In genomic region chr18:354456-354855, GRCh38 we compare ENCODE assay signal across 19 cellular contexts.
DNase-seq lines count a peak whose midpoint lies in the region; ATAC-seq and TF ChIP-seq lines count a peak whose summit lies in the region.
"Had no signal": no experiment of that assay in that cellular context is flagged by ENCODE, and none has a peak within 500 bp of the region (broad histone marks: within the 10 kb centered on the region; RNA-seq: fewer than 3 reads in every experiment).

No MANE protein-coding gene starts in this region.

- H3K27ac Mint-ChIP-seq in activated CD8-positive, alpha-beta T cell treated with anti-CD3 and anti-CD28 coated beads, Interleukin-2, amount 10 ng/mL, durations not matched to agents 7 days and 5 days: no peak overlapping the region

- no peak for TF ChIP-seq CTCF in foreskin fibroblast (IDR thresholded peaks at IDR 0.05; ENCODE audit: low read depth, low read length)

- POLR2A ChIA-PET in activated CD8-positive, alpha-beta T cell treated with anti-CD3 and anti-CD28 coated beads, Interleukin-2, amount 10 ng/mL, durations not matched to agents 7 days and 5 days (lab: Charles Lee): no interaction called here

- ATAC-seq in SK-N-SH treated with all-trans-retinoic acid at 6 μM for 48 hours: peak; percentile 43; the same call in 1 of the 3 replicates
- peak; percentile 82 for ATAC-seq in sciatic nerve
- no peak for ATAC-seq in activated CD8-positive, alpha-beta T cell treated with anti-CD3 and anti-CD28 coated beads, Interleukin-2, amount 10 ng/mL, durations not matched to agents 7 days and 5 days

- DNase-seq in EH (ENCODE audit: low read depth) (peak; percentile 25), foreskin fibroblast (peak; percentile 28 to 69), sciatic nerve (ENCODE audit: low spot score) (no peak), SIG-M5 (lab: John Stamatoyannopoulos, UW) (no peak), NCI-H69 (lab: John Stamatoyannopoulos, UW) (no peak), NCI-H1436 treated with DMSO at 0.1 percent for 48 hours (lab: John Stamatoyannopoulos, UW) (no peak)
- no peak for DNase-seq in activated CD8-positive, alpha-beta T cell treated with anti-CD3 and anti-CD28 coated beads, Interleukin-2, amount 10 ng/mL, durations not matched to agents 7 days and 5 days
- DNase-seq: ACHN; CD8-positive, alpha-beta memory T cell; H9; MV-4-11; NCI-H1417 treated with DMSO at 0.1 percent for 48 hours; NCI-H2081 treated with DMSO at 0.1 percent for 48 hours; NCI-H2227 treated with DMSO at 0.1 percent for 48 hours; NCI-H524 treated with DMSO at 0.1 percent for 48 hours; RPMI8226 had no signal

- H3K4me3 ChIP-seq in foreskin fibroblast (ENCODE audit: low read depth in 1 of 2, low read length in 2 of 2): peak overlapping the region in 1 of 2 donors; percentile 5
- H3K4me3 ChIP-seq: BLaER1, SJSA1 had no signal

- intact Hi-C loops in sciatic nerve (cut with DNase I): no loop called here

- H3K27me3 Mint-ChIP-seq in activated CD8-positive, alpha-beta T cell treated with anti-CD3 and anti-CD28 coated beads, Interleukin-2, amount 10 ng/mL, durations not matched to agents 7 days and 5 days (ENCODE audit: low read depth): peaks cover 16% of the 10 kb centered on the region

- H3K4me3 Mint-ChIP-seq in activated CD8-positive, alpha-beta T cell treated with anti-CD3 and anti-CD28 coated beads, Interleukin-2, amount 10 ng/mL, durations not matched to agents 7 days and 5 days: no peak overlapping the region
- H3K4me3 Mint-ChIP-seq: CD8-positive, alpha-beta memory T cell; H9 had no signal

- no peaks in the 10 kb centered on the region for H3K9me3 Mint-ChIP-seq in activated CD8-positive, alpha-beta T cell treated with anti-CD3 and anti-CD28 coated beads, Interleukin-2, amount 10 ng/mL, durations not matched to agents 7 days and 5 days (ENCODE audit: insufficient read depth)
- H3K9me3 Mint-ChIP-seq: CD8-positive, alpha-beta memory T cell; H9 had no signal

- no peaks in the 10 kb centered on the region for H3K36me3 Mint-ChIP-seq in activated CD8-positive, alpha-beta T cell treated with anti-CD3 and anti-CD28 coated beads, Interleukin-2, amount 10 ng/mL, durations not matched to agents 7 days and 5 days (ENCODE audit: low read depth)
- H3K36me3 Mint-ChIP-seq: CD8-positive, alpha-beta memory T cell had no signal

- no peaks in the 10 kb centered on the region for H3K4me1 Mint-ChIP-seq in activated CD8-positive, alpha-beta T cell treated with anti-CD3 and anti-CD28 coated beads, Interleukin-2, amount 10 ng/mL, durations not matched to agents 7 days and 5 days (ENCODE audit: low read depth)
- H3K4me1 Mint-ChIP-seq: CD8-positive, alpha-beta memory T cell had no signal

- CTCF ChIA-PET in activated CD8-positive, alpha-beta T cell treated with anti-CD3 and anti-CD28 coated beads, Interleukin-2, amount 10 ng/mL, durations not matched to agents 7 days and 5 days (lab: Charles Lee): no interaction called here

TF ChIP-seq in SK-N-SH treated with all-trans-retinoic acid at 6 μM for 48 hours, 23 proteins besides CTCF, POLR2A, EP300 and RAD21:
- no peak for TF ChIP-seq POU6F1 (CRISPR knock-in tag; IDR thresholded peaks at IDR 0.05; ENCODE audit: borderline replicate concordance, low read depth)
- TF ChIP-seq RARB (CRISPR knock-in tag; IDR thresholded peaks at IDR 0.05): no peak
- TF ChIP-seq ESRRG (CRISPR knock-in tag; IDR thresholded peaks at IDR 0.05): no peak
- TF ChIP-seq PPARA (CRISPR knock-in tag; IDR thresholded peaks at IDR 0.05; ENCODE audit: borderline replicate concordance): no peak
- TF ChIP-seq TCF4 (CRISPR knock-in tag; IDR thresholded peaks at IDR 0.05; ENCODE audit: borderline replicate concordance): no peak
- TF ChIP-seq CSRNP3 (CRISPR knock-in tag; IDR thresholded peaks at IDR 0.05): no peak
- TF ChIP-seq OSR1 (CRISPR knock-in tag; IDR thresholded peaks at IDR 0.05): no peak
- TF ChIP-seq TOX (CRISPR knock-in tag; IDR thresholded peaks at IDR 0.05; ENCODE audit: borderline replicate concordance): no peak

Comparison
In these comparisons a context has a peak if more than half of its experiments do, and no peak if none do; other contexts are left out.
1. DNase-seq: peak in EH (single experiment) and foreskin fibroblast (2 of 2); none in sciatic nerve (single experiment), SIG-M5 (single experiment), NCI-H69 (single experiment), activated CD8-positive, alpha-beta T cell treated with anti-CD3 and anti-CD28 coated beads, Interleukin-2, amount 10 ng/mL, durations not matched to agents 7 days and 5 days (single experiment) and NCI-H1436 treated with DMSO at 0.1 percent for 48 hours (single experiment).